ENCODE assay signal across 11 cellular contexts in genomic region chr5:78005021-78005785, GRCh38.
DNase-seq lines count a peak whose midpoint lies in the region; ATAC-seq and TF ChIP-seq lines count a peak whose summit lies in the region.
"Had no signal": no experiment of that assay in that cellular context is flagged by ENCODE, and none has a peak within 500 bp of the region (broad histone marks: within the 10 kb centered on the region; RNA-seq: fewer than 3 reads in every experiment).

No MANE protein-coding gene starts in this region.

- H3K27me3 ChIP-seq in mammary epithelial cell (ENCODE audit: insufficient read depth, low read length), result no peaks in the 10 kb centered on the region
- H3K27me3 ChIP-seq in CD4-positive, alpha-beta T cell (ENCODE audit: control insufficient read depth, insufficient read depth, low read length), result no peaks in the 10 kb centered on the region
- H3K27me3 ChIP-seq: heart right ventricle had no signal

- BruUV-seq in MCF 10A (replicated peaks; lab: Mats Ljungman, UMichigan) (no TSS peak), mammary epithelial cell (replicated peaks; lab: Mats Ljungman, UMichigan) (no TSS peak)

- H3K4me3 ChIP-seq in mammary epithelial cell (replicated peaks in 1 of 3; ENCODE audit: insufficient read depth in 1 of 3, low read depth in 2 of 3, low read length in 3 of 3) (no peak overlapping the region), fibroblast of the aortic adventitia (ENCODE audit: low read depth, low read length) (no peak overlapping the region), coronary artery (no peak overlapping the region)
- H3K4me3 ChIP-seq: heart right ventricle had no signal

- H4K20me1 ChIP-seq in mammary epithelial cell (ENCODE audit: insufficient read depth, low read length), result no peaks in the 10 kb centered on the region

- CTCF ChIA-PET in MCF 10A (lab: Yijun Ruan, JAX), result interaction anchor here (0.5 kb wide), 1 partner anchor 493 kb away, joined by 3 read pairs; no protein-coding TSS in a partner anchor
- CTCF ChIA-PET in mammary epithelial cell (lab: Charles Lee; ENCODE audit: low non-redundant PET), result no interaction called here
- CTCF ChIA-PET in CD4-positive, alpha-beta T cell (lab: Charles Lee), result no interaction called here

- no peaks in the 10 kb centered on the region for H3K4me1 Mint-ChIP-seq in MCF 10A (ENCODE audit: insufficient read depth, unreplicated experiment)
- no peaks in the 10 kb centered on the region for H3K4me1 Mint-ChIP-seq in CD4-positive, alpha-beta T cell (ENCODE audit: low read depth)

- no peaks in the 10 kb centered on the region for H3K36me3 Mint-ChIP-seq in MCF 10A (ENCODE audit: insufficient read depth, unreplicated experiment)
- H3K36me3 Mint-ChIP-seq in CD4-positive, alpha-beta T cell (ENCODE audit: low read depth), result peaks cover 43% of the 10 kb centered on the region

- no peaks in the 10 kb centered on the region for H3K36me3 ChIP-seq in mammary epithelial cell (ENCODE audit: insufficient read depth, low read length)

- in situ Hi-C loops in mammary epithelial cell (cut with MboI; ENCODE audit: low sequenced_read_pairs in 2 of 2), result loop anchor here in 1 of 2 donors (25.0 kb wide), 1 partner anchor 443 kb away; no protein-coding TSS in a partner anchor

- no peaks in the 10 kb centered on the region for H3K79me2 ChIP-seq in mammary epithelial cell (ENCODE audit: insufficient read depth, low read length)

- no peak for TF ChIP-seq CTCF in MCF 10A (IDR thresholded peaks at IDR 0.05; ENCODE audit: unreplicated experiment)
- TF ChIP-seq CTCF in mammary epithelial cell (conservative IDR thresholded peaks at IDR 0.05 in 1 of 2, IDR thresholded peaks at IDR 0.05 in 1 of 2; ENCODE audit: extremely low read depth in 1 of 2, insufficient read depth in 1 of 2, low read depth in 1 of 2, low read length in 2 of 2), result no peak
- TF ChIP-seq CTCF in fibroblast of the aortic adventitia (IDR thresholded peaks at IDR 0.05; ENCODE audit: insufficient read depth, low read length), result no peak
- no peak for TF ChIP-seq CTCF in CD4-positive, alpha-beta T cell (IDR thresholded peaks at IDR 0.05)
- no peak for TF ChIP-seq CTCF in coronary artery (IDR thresholded peaks at IDR 0.05)

- POLR2A ChIA-PET in MCF 10A (lab: Yijun Ruan, JAX), result interaction anchor here (0.6 kb wide), 1 partner anchor 11 kb away, joined by 3 read pairs; no protein-coding TSS in a partner anchor
- POLR2A ChIA-PET in CD4-positive, alpha-beta T cell (lab: Charles Lee), result no interaction called here

- H2AFZ ChIP-seq in mammary epithelial cell (ENCODE audit: low read depth, low read length), result no peak overlapping the region

- H3K4me3 Mint-ChIP-seq in MCF 10A (ENCODE audit: unreplicated experiment), result no peak overlapping the region
- no peak overlapping the region for H3K4me3 Mint-ChIP-seq in CD4-positive, alpha-beta T cell
- H3K4me3 Mint-ChIP-seq: mesothelial cell of epicardium had no signal

- H3K4me2 ChIP-seq in mammary epithelial cell (ENCODE audit: insufficient read depth, low read depth, low read length), result no peak overlapping the region

- H3K27ac Mint-ChIP-seq in MCF 10A (ENCODE audit: low read depth, unreplicated experiment), result no peak overlapping the region
- H3K27ac Mint-ChIP-seq in CD4-positive, alpha-beta T cell, result no peak overlapping the region
- H3K27ac Mint-ChIP-seq: mesothelial cell of epicardium had no signal

- no peaks in the 10 kb centered on the region for H3K4me1 ChIP-seq in mammary epithelial cell (ENCODE audit: insufficient read depth, low read length)

- no peaks in the 10 kb centered on the region for H3K27me3 Mint-ChIP-seq in MCF 10A (ENCODE audit: insufficient read depth, unreplicated experiment)
- H3K27me3 Mint-ChIP-seq in CD4-positive, alpha-beta T cell, result no peaks in the 10 kb centered on the region

- no peaks in the 10 kb centered on the region for H3K9me3 Mint-ChIP-seq in MCF 10A (ENCODE audit: unreplicated experiment)
- H3K9me3 Mint-ChIP-seq in CD4-positive, alpha-beta T cell, result no peaks in the 10 kb centered on the region
- H3K9me3 Mint-ChIP-seq: mesothelial cell of epicardium had no signal

- no peaks in the 10 kb centered on the region for H3K9me3 ChIP-seq in mammary epithelial cell (replicated peaks; ENCODE audit: insufficient read depth, low read length)
- no peaks in the 10 kb centered on the region for H3K9me3 ChIP-seq in CD4-positive, alpha-beta T cell (ENCODE audit: control insufficient read depth, low read length)
- H3K9me3 ChIP-seq: heart right ventricle had no signal

- H3K9ac ChIP-seq in mammary epithelial cell (ENCODE audit: insufficient read depth, low read length), result no peak overlapping the region

- DNase-seq in MCF 10A (ENCODE audit: unreplicated experiment) (peak; percentile 39), mammary epithelial cell (no peak), NCI-H82 treated with DMSO at 0.1 percent for 48 hours (lab: John Stamatoyannopoulos, UW; ENCODE audit: unreplicated experiment) (peak; percentile 48), fibroblast of the aortic adventitia (ENCODE audit: low read depth) (peak; percentile 43), coronary artery (ENCODE audit: low spot score) (no peak), NCI-H226 (no peak)
- no peak for DNase-seq in CD4-positive, alpha-beta T cell
- DNase-seq: heart right ventricle, NCI-H446 had no signal

- WGBS in mammary epithelial cell (ENCODE audit: low coverage, missing lambda C conversion rate), result 81% methylated on average over 5 of the region's 5 CpGs

- intact Hi-C loops in MCF 10A (cut with micrococcal nuclease) (loop anchor here (5.0 kb wide), 1 partner anchor 488 kb away; no protein-coding TSS in a partner anchor), mammary epithelial cell (cut with micrococcal nuclease) (loop anchor here (5.0 to 10.0 kb wide), 4 partner anchors 230 to 1140 kb away; partner anchors contain the start of gene TBCA)
- intact Hi-C loops in CD4-positive, alpha-beta T cell (cut with DNase I, micrococcal nuclease), result no loop called here

- ATAC-seq in CD4-positive, alpha-beta T cell (ENCODE audit: poor library complexity), result no peak
- no peak for ATAC-seq in GM21529 (IDR thresholded peaks at IDR 0.05; ENCODE audit: unreplicated experiment)
- ATAC-seq: heart right ventricle had no signal

- dilution Hi-C loops in mammary epithelial cell (cut with HindIII; ENCODE audit: low sequenced_read_pairs), result no loop called here

- H3K27ac ChIP-seq in mammary epithelial cell (ENCODE audit: insufficient read depth, low read depth, low read length) (no peak overlapping the region), coronary artery (no peak overlapping the region)
- H3K27ac ChIP-seq in CD4-positive, alpha-beta T cell (ENCODE audit: low read depth, low read length), result no peak overlapping the region
- H3K27ac ChIP-seq: heart right ventricle had no signal

Comparison
In these comparisons a context has a peak if more than half of its experiments do, and no peak if none do; other contexts are left out.
1. DNase-seq: peak in MCF 10A (single experiment), NCI-H82 treated with DMSO at 0.1 percent for 48 hours (single experiment) and fibroblast of the aortic adventitia (single experiment); none in mammary epithelial cell (single experiment), CD4-positive, alpha-beta T cell (0 of 10), coronary artery (single experiment) and NCI-H226 (single experiment).
2. intact Hi-C loops: an anchor here in MCF 10A (5.0 kb wide) and mammary epithelial cell (5.0 to 10.0 kb wide); none called in CD4-positive, alpha-beta T cell.